In the genomic region with DNA sequence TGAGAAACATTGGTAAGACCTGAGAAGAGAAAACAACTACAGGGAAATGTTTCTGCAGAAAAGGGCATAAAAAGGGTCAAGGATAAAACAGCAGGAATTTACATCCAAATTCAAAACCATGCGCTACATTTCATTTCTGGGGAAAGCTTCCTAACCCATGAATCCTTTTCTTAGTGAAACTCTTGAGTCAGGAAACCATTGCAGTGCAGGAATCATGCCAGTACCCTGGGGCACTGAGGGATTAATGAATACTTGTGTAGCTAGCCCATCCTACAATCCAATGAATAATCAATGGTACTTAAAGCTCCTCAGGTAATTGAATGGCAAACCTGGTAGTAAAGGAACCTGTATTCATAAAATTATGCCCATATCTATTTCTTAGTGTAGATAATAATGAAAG, we compare ENCODE assay signal across 21 cellular contexts.
"Had no signal": no experiment of that assay in that cellular context is flagged by ENCODE, and none has a peak within 500 bp of the region (broad histone marks: within the 10 kb centered on the region; RNA-seq: fewer than 3 reads in every experiment).

No MANE protein-coding gene starts in this region.

- H2AFZ ChIP-seq: neural progenitor cell had no signal

- DNase-seq: activated CD4-positive, alpha-beta T cell treated with anti-CD3 and anti-CD28 coated beads, Interleukin-2, amount 10 ng/mL, durations not matched to agents 24 days and 14 days; activated CD8-positive, alpha-beta T cell treated with anti-CD3 and anti-CD28 coated beads for 36 hours; activated naive CD4-positive, alpha-beta T cell treated with anti-CD3 and anti-CD28 coated beads, Interleukin-2, amount 10 ng/mL, durations not matched to agents 7 days and 5 days; activated naive CD8-positive, alpha-beta T cell treated with anti-CD3 and anti-CD28 coated beads, Interleukin-2, amount 50 U/mL, for 24 hours; activated T-cell treated with anti-CD3 and anti-CD28 coated beads, Interleukin-2, amount 50 U/mL, for 1 hour; anterior cingulate cortex; colonic mucosa; endodermal cell; heart left ventricle; left ventricle myocardium superior; mucosa of descending colon; naive B cell; psoas muscle; right lobe of liver; stimulated activated CD4-positive, alpha-beta T cell treated with anti-CD3 and anti-CD28 coated beads, Interleukin-4, amount 100 ng/mL, for 24 hours; T-helper 9 cell; upper lobe of left lung had no signal

- H3K36me3 ChIP-seq: colonic mucosa, gastroesophageal sphincter, heart left ventricle, neural progenitor cell, right lobe of liver, thoracic aorta, upper lobe of left lung had no signal

- H3K4me1 ChIP-seq: colonic mucosa, gastroesophageal sphincter, psoas muscle, right lobe of liver, upper lobe of left lung had no signal

- H3K27ac ChIP-seq: colonic mucosa, gastroesophageal sphincter, heart left ventricle, neural progenitor cell, psoas muscle, right lobe of liver, thoracic aorta, upper lobe of left lung had no signal

- ATAC-seq: activated CD8-positive, alpha-beta T cell treated with anti-CD3 and anti-CD28 coated beads for 36 hours; activated naive CD8-positive, alpha-beta T cell treated with anti-CD3 and anti-CD28 coated beads, Interleukin-2, amount 50 U/mL, for 24 hours; gastroesophageal sphincter; heart left ventricle; left ventricle myocardium superior; mucosa of descending colon; psoas muscle; right lobe of liver; stimulated activated memory B cell treated with anti-CD40 and anti-IgM and Interleukin-4, amounts not matched to agents 10 μg/mL and 1 μg/mL and 100 μg/mL, for 72 hours had no signal

- H3K4me2 ChIP-seq: neural progenitor cell had no signal

- H3K9me3 ChIP-seq: colonic mucosa, gastroesophageal sphincter, heart left ventricle, mucosa of descending colon, psoas muscle, right lobe of liver, thoracic aorta, upper lobe of left lung had no signal

- H3K4me3 ChIP-seq: colonic mucosa, gastroesophageal sphincter, heart left ventricle, mucosa of descending colon, neural progenitor cell, psoas muscle, right lobe of liver, thoracic aorta, upper lobe of left lung had no signal

- H3K27me3 ChIP-seq: colonic mucosa, gastroesophageal sphincter, neural progenitor cell, right lobe of liver, upper lobe of left lung had no signal
